In the genomic region with DNA sequence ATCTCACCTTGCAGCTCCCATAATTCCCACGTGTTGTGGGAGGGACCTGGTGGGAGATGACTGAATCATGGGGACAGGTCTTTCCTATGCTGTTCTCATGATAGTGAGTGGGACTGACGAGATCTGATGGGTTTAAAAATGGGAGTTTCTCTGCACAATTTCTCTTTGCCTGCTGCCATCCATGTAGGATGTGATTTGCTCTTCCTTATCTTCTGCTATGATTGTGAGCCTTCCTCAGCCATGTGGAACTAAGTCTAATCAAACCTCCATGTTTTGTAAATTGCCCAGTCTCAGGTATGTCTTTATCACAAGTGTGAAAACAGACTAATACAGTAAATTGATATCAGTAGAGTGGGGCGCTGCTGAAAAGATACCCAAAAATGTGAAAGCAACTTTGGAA, we compare ENCODE assay signal across 29 cellular contexts.
A peak's percentile ranks its signal among the peaks of the same experiment; 100 is the strongest.
DNase-seq lines count a peak whose midpoint lies in the region; ATAC-seq, FAIRE-seq and TF ChIP-seq lines count a peak whose summit lies in the region.
"Had no signal": no experiment of that assay in that cellular context is flagged by ENCODE, and none has a peak within 500 bp of the region (broad histone marks: within the 10 kb centered on the region; RNA-seq: fewer than 3 reads in every experiment).

No MANE protein-coding gene starts in this region.

- no TSS peak for BruUV-seq in K562 (replicated peaks; lab: Mats Ljungman, UMichigan)

- H3K4me2 ChIP-seq in K562 (ENCODE audit: insufficient read depth, low read length) = no peak overlapping the region
- H3K4me2 ChIP-seq: A549; BLaER1; BLaER1 treated with 17β-estradiol and CSF1 and Interleukin-3, amounts not matched to agents 10 nM and 100 nM had no signal

- POLR2A ChIA-PET in K562 (lab: Yijun Ruan, JAX) = no interaction called here

- no peak overlapping the region for H2AFZ ChIP-seq in K562 (ENCODE audit: low read depth, low read length)

- no peak for TF ChIP-seq POLR2A in K562 (conservative IDR thresholded peaks at IDR 0.05)

- no peak overlapping the region for H3K4me3 ChIP-seq in K562
- H3K4me3 ChIP-seq: A549; BLaER1; BLaER1 treated with 17β-estradiol and CSF1 and Interleukin-3, amounts not matched to agents 10 nM and 100 nM had no signal

- no peak overlapping the region for H3K27ac ChIP-seq in K562 (ENCODE audit: extremely low read depth, low read depth, low read length)
- H3K27ac ChIP-seq: 22Rv1; A549; BLaER1; BLaER1 treated with 17β-estradiol and CSF1 and Interleukin-3, amounts not matched to agents 10 nM and 100 nM; C4-2B had no signal

- no peaks in the 10 kb centered on the region for H3K27me3 ChIP-seq in K562 (ENCODE audit: control insufficient read depth in 2 of 2, insufficient read depth in 2 of 2, low read length in 2 of 2)
- H3K27me3 ChIP-seq: BE2C; BLaER1; BLaER1 treated with 17β-estradiol and CSF1 and Interleukin-3, amounts not matched to agents 10 nM and 100 nM had no signal

- no peaks in the 10 kb centered on the region for H4K20me1 ChIP-seq in K562 (replicated peaks; ENCODE audit: control insufficient read depth, insufficient read depth, low read length)
- H4K20me1 ChIP-seq: BLaER1; BLaER1 treated with 17β-estradiol and CSF1 and Interleukin-3, amounts not matched to agents 10 nM and 100 nM had no signal

- no peaks in the 10 kb centered on the region for H3K36me3 ChIP-seq in K562 (ENCODE audit: control insufficient read depth, insufficient read depth, low read length)
- H3K36me3 ChIP-seq: BE2C; BLaER1; BLaER1 treated with 17β-estradiol and CSF1 and Interleukin-3, amounts not matched to agents 10 nM and 100 nM had no signal

- no peak overlapping the region for H3K9ac ChIP-seq in K562 (ENCODE audit: insufficient read depth in 1 of 2, low read depth in 2 of 2, low read length in 2 of 2)
- H3K9ac ChIP-seq: BLaER1; BLaER1 treated with 17β-estradiol and CSF1 and Interleukin-3, amounts not matched to agents 10 nM and 100 nM had no signal

- ATAC-seq in K562 = no peak
- ATAC-seq: A549; CD8-positive, alpha-beta T cell had no signal

- FAIRE-seq in K562 (lab: Jason Lieb, UNC) = no peak
- FAIRE-seq: A204.1, A549, D721Med had no signal

- no peaks in the 10 kb centered on the region for H3K79me2 ChIP-seq in K562 (ENCODE audit: control insufficient read depth, insufficient read depth, low read length)

- in situ Hi-C loops in K562 (cut with MboI) = no loop called here

- CTCF ChIA-PET in K562 (lab: Yijun Ruan, JAX; ENCODE audit: low intra/inter-chr PET ratio) = no interaction called here

- TF ChIP-seq CTCF in K562 (IDR thresholded peaks at IDR 0.05 in 2 of 3, conservative IDR thresholded peaks at IDR 0.05 in 1 of 3; ENCODE audit: insufficient read depth in 2 of 3, low read depth in 1 of 3, low read length in 3 of 3) = no peak

- peaks cover 2% of the 10 kb centered on the region for H3K9me3 ChIP-seq in K562 (replicated peaks; ENCODE audit: control insufficient read depth, insufficient read depth, low read depth, low read length)
- H3K9me3 ChIP-seq: A549, BE2C, Caco-2 had no signal

- TF ChIP-seq EP300 in K562 (IDR thresholded peaks at IDR 0.05; ENCODE audit: low read length) = no peak

- no peaks in the 10 kb centered on the region for H3K9me1 ChIP-seq in K562 (ENCODE audit: control insufficient read depth, insufficient read depth, low read length)

- DNase-seq in K562 (ENCODE audit: extremely low read depth in 1 of 4, low spot score in 3 of 4) = no peak
- DNase-seq in activated naive CD4-positive, alpha-beta T cell treated with anti-CD3 and anti-CD28 coated beads, Interleukin-2, amount 50 U/mL, for 16 hours = no peak
- DNase-seq: 8988T; ACHN; AML-193; BE2C; C1 segment of cervical spinal cord; Caco-2; Calu3; CD4-positive, alpha-beta memory T cell; CD4-positive, alpha-beta T cell; CD4-positive, CD25-positive, alpha-beta regulatory T cell; CD8-positive, alpha-beta memory T cell; CD8-positive, alpha-beta T cell; COR-L47; DMS 273 treated with DMSO at 0.1 percent for 48 hours; DMS153; DMS53; DMS79; DMS79 treated with DMSO at 0.1 percent for 48 hours; DND-41; EL had no signal

- intact Hi-C loops in K562 (cut with micrococcal nuclease) = no loop called here

- TF ChIP-seq RAD21 in K562 (CRISPR knock-in tag; conservative IDR thresholded peaks at IDR 0.05 in 1 of 2, IDR thresholded peaks at IDR 0.05 in 1 of 2) = no peak

- peaks cover 0 to 8% of the 10 kb centered on the region in 2 experiments; a peak in 2 of 5 replicates for H3K4me1 ChIP-seq in K562 (replicated peaks in 1 of 2; ENCODE audit: control insufficient read depth in 2 of 2, insufficient read depth in 2 of 2, low read length in 2 of 2)
- H3K4me1 ChIP-seq: A549; BE2C; BLaER1; BLaER1 treated with 17β-estradiol and CSF1 and Interleukin-3, amounts not matched to agents 10 nM and 100 nM; Caco-2 had no signal

- 28% methylated on average over 3 of the region's 3 CpGs for WGBS in K562 (ENCODE audit: insufficient coverage, low coverage, missing lambda C conversion rate)

TF ChIP-seq in K562, 482 proteins besides CTCF, POLR2A, EP300 and RAD21:
- TF ChIP-seq MEF2A (IDR thresholded peaks at IDR 0.05; ENCODE audit: control insufficient read depth, low read depth, low read length) (no peak), MYC (IDR thresholded peaks at IDR 0.05; ENCODE audit: low read depth, low read length) (no peak), MYC (CRISPR knock-in tag; IDR thresholded peaks at IDR 0.05; ENCODE audit: borderline replicate concordance, low read depth) (no peak), ZNF197 (CRISPR knock-in tag; IDR thresholded peaks at IDR 0.05; ENCODE audit: low read depth) (no peak), ZNF431 (CRISPR knock-in tag; IDR thresholded peaks at IDR 0.05) (peak; percentile 90), RFX7 (CRISPR knock-in tag; IDR thresholded peaks at IDR 0.05) (no peak), HMGXB4 (CRISPR knock-in tag; IDR thresholded peaks at IDR 0.05) (no peak), ETV6 (IDR thresholded peaks at IDR 0.05; ENCODE audit: borderline replicate concordance in 1 of 2, low read depth in 2 of 2, low read length in 1 of 2) (no peak), ETV6 (CRISPR knock-in tag; IDR thresholded peaks at IDR 0.05; ENCODE audit: borderline replicate concordance) (no peak), TCF15 (CRISPR knock-in tag; IDR thresholded peaks at IDR 0.05) (no peak), ZNF212 (CRISPR knock-in tag; IDR thresholded peaks at IDR 0.05) (no peak), DPF2 (IDR thresholded peaks at IDR 0.05) (no peak), TRIM24 (IDR thresholded peaks at IDR 0.05) (0 out of 4 replicates have a peak, but pooled peaks have one; percentile 21 to 37), ZFP36 (IDR thresholded peaks at IDR 0.05; ENCODE audit: low read depth, low read length, partially characterized antibody) (peak; percentile 24), POLR2H (tag; IDR thresholded peaks at IDR 0.05; ENCODE audit: low read depth) (no peak), DIDO1 (tag; IDR thresholded peaks at IDR 0.05; ENCODE audit: low read depth) (no peak), KLF6 (CRISPR knock-in tag; IDR thresholded peaks at IDR 0.05; ENCODE audit: borderline replicate concordance) (no peak), NFIC (IDR thresholded peaks at IDR 0.05) (no peak), ZKSCAN3 (CRISPR knock-in tag; IDR thresholded peaks at IDR 0.05) (no peak)
- TF ChIP-seq, protein P1, sequence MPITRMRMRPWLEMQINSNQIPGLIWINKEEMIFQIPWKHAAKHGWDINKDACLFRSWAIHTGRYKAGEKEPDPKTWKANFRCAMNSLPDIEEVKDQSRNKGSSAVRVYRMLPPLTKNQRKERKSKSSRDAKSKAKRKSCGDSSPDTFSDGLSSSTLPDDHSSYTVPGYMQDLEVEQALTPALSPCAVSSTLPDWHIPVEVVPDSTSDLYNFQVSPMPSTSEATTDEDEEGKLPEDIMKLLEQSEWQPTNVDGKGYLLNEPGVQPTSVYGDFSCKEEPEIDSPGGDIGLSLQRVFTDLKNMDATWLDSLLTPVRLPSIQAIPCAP (CRISPR knock-in tag; IDR thresholded peaks at IDR 0.05; ENCODE audit: borderline replicate concordance) = no peak
